9 cellular contexts compared by ENCODE assay signal in genomic region chr17:1907818-1908698, GRCh38.
A peak's percentile ranks its signal among the peaks of the same experiment; 100 is the strongest.
DNase-seq lines count a peak whose midpoint lies in the region; ATAC-seq, FAIRE-seq and TF ChIP-seq lines count a peak whose summit lies in the region.
"Had no signal": no experiment of that assay in that cellular context is flagged by ENCODE, and none has a peak within 500 bp of the region (broad histone marks: within the 10 kb centered on the region; RNA-seq: fewer than 3 reads in every experiment).

No MANE protein-coding gene starts in this region.

- H3K27ac Mint-ChIP-seq in IgD-negative memory B cell: no peak overlapping the region
- H3K27ac Mint-ChIP-seq: dendritic cell treated with granulocyte-macrophage colony-stimulating factor and Interleukin-4, amounts not matched to agents 40 ng/mL and 50 ng/mL, for 4 days had no signal

- H3K36me3 Mint-ChIP-seq in IgD-negative memory B cell: no peaks in the 10 kb centered on the region

- WGBS in mesodermal cell (ENCODE audit: insufficient coverage in 2 of 2), 2 experiments: 14 to 15% methylated on average over 32 to 52 of the region's 53 CpGs

- H3K27me3 Mint-ChIP-seq in IgD-negative memory B cell: peaks cover 44% of the 10 kb centered on the region

- H3K36me3 ChIP-seq in mesodermal cell (ENCODE audit: control insufficient read depth, insufficient read depth, low read length) (no peaks in the 10 kb centered on the region), kidney (ENCODE audit: control insufficient read depth in 1 of 2, insufficient read depth in 2 of 2, low read length in 2 of 2) (no peaks in the 10 kb centered on the region)

- H3K9me3 ChIP-seq in mesodermal cell (ENCODE audit: control insufficient read depth, low read length) (no peaks in the 10 kb centered on the region), kidney (ENCODE audit: control insufficient read depth in 1 of 2, low read length in 2 of 2) (no peaks in the 10 kb centered on the region)

- FAIRE-seq in kidney (lab: Jason Lieb, UNC) (no peak), GM19239 (lab: Jason Lieb, UNC) (no peak)

- peaks cover 15 to 26% (median 23%) of the 10 kb centered on the region in 3 donors for H3K4me1 Mint-ChIP-seq in IgD-negative memory B cell

- DNase-seq in AG08396 (ENCODE audit: low spot score) (peak; percentile 60), cerebellar cortex (ENCODE audit: low spot score) (peak; percentile 78), kidney (no peak), SW480 (ENCODE audit: low spot score) (no peak), GM19239 (ENCODE audit: insufficient read length, low spot score) (no peak)

- H3K9me3 Mint-ChIP-seq in IgD-negative memory B cell: no peaks in the 10 kb centered on the region
- H3K9me3 Mint-ChIP-seq: dendritic cell treated with granulocyte-macrophage colony-stimulating factor and Interleukin-4, amounts not matched to agents 40 ng/mL and 50 ng/mL, for 4 days had no signal

- TF ChIP-seq CTCF in kidney (IDR thresholded peaks at IDR 0.05; ENCODE audit: borderline replicate concordance, extremely low read depth, insufficient read depth): no peak

- H3K4me1 ChIP-seq in mesodermal cell (ENCODE audit: control insufficient read depth, insufficient read depth, low read length, poor library complexity, severe bottlenecking): peaks cover 12% of the 10 kb centered on the region
- peaks cover 9 to 11% of the 10 kb centered on the region in 2 donors for H3K4me1 ChIP-seq in kidney (ENCODE audit: control insufficient read depth in 1 of 2, insufficient read depth in 1 of 2, low read depth in 1 of 2, low read length in 2 of 2)

- peak overlapping the region; percentile 31 for H3K4me3 ChIP-seq in mesodermal cell (ENCODE audit: extremely low read depth, insufficient read depth, low read length, poor library complexity, severe bottlenecking)
- peak overlapping the region in 1 of 2 donors; percentile 35 for H3K4me3 ChIP-seq in kidney (ENCODE audit: low read length in 2 of 2)

- H3K9ac ChIP-seq in kidney (ENCODE audit: low read length in 2 of 2): no peak overlapping the region

- H3K4me3 Mint-ChIP-seq in IgD-negative memory B cell: peak overlapping the region in 3 of 4 donors; percentile 55 to 74 (median 58)
- H3K4me3 Mint-ChIP-seq: dendritic cell treated with granulocyte-macrophage colony-stimulating factor and Interleukin-4, amounts not matched to agents 40 ng/mL and 50 ng/mL, for 4 days had no signal

- no peak for ATAC-seq in HG02642 (IDR thresholded peaks at IDR 0.05; ENCODE audit: poor library complexity, unreplicated experiment)

- H3K27ac ChIP-seq in mesodermal cell (ENCODE audit: low read depth, low read length, severe bottlenecking) (no peak overlapping the region), kidney (ENCODE audit: low read depth in 2 of 2, low read length in 2 of 2) (no peak overlapping the region)

- intact Hi-C loops in kidney (cut with DNase I): loop anchor here (5.0 kb wide), 1 partner anchor 134 kb away; the partner anchor contains the start of gene OVCA2

Comparison
In these comparisons a context has a peak if more than half of its experiments do, and no peak if none do; other contexts are left out.
1. DNase-seq: peak in AG08396 (single experiment) and cerebellar cortex (single experiment); none in kidney (single experiment), SW480 (single experiment) and GM19239 (single experiment).